ENCODE assay signal across 17 cellular contexts in the genomic region with DNA sequence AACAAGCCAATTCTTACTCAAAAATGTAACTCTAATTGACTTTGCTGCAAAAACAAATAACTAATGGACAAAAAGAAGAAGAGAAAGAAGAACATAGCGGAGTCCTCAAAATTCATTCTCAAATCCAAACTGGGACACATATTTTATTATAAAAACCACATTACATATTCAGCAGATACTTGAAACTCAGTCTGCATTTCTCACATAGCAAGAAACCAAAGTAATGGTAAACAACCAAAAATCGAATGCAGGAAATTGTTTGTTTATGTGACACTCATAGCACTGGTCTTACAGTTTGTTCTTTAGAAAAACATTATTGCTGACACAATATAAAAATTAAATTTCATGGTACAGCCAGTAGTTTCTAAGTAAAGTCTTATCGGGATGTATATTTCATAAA.
A peak's percentile ranks its signal among the peaks of the same experiment; 100 is the strongest.
DNase-seq lines count a peak whose midpoint lies in the region; ATAC-seq and TF ChIP-seq lines count a peak whose summit lies in the region.
"Had no signal": no experiment of that assay in that cellular context is flagged by ENCODE, and none has a peak within 500 bp of the region (broad histone marks: within the 10 kb centered on the region; RNA-seq: fewer than 3 reads in every experiment).

No MANE protein-coding gene starts in this region.

- H2AFZ ChIP-seq in GM23338, result no peak overlapping the region
- 0 out of 2 replicates have a peak overlapping the region, but pooled peaks have one; percentile 27 for H2AFZ ChIP-seq in PC-9

- no peaks in the 10 kb centered on the region for H3K4me1 ChIP-seq in GM23338 (ENCODE audit: insufficient read depth)
- H3K4me1 ChIP-seq in PC-9 (replicated peaks; ENCODE audit: insufficient read depth), result no peaks in the 10 kb centered on the region
- H3K4me1 ChIP-seq in transverse colon, result no peaks in the 10 kb centered on the region
- H3K4me1 ChIP-seq: BLaER1 treated with 17β-estradiol and CSF1 and Interleukin-3, amounts not matched to agents 10 nM and 100 nM had no signal

- no peak for DNase-seq in GM23338 (ENCODE audit: low spot score)
- DNase-seq in PC-9, result no peak
- DNase-seq in dedifferentiated amniotic fluid mesenchymal stem cell (ENCODE audit: extremely low spot score), result peak; percentile 29
- peak; percentile 51 for DNase-seq in fibroblast of peridontal ligament (ENCODE audit: extremely low read depth)
- no peak for DNase-seq in endothelial cell (ENCODE audit: low spot score)
- DNase-seq in inferior parietal cortex (ENCODE audit: extremely low spot score), result no peak
- no peak for DNase-seq in transverse colon
- DNase-seq: Calu3; CD8-positive, alpha-beta T cell; DND-41; EL; GOT3; H7; KBM-7 had no signal

- no peaks in the 10 kb centered on the region for H3K4me1 Mint-ChIP-seq in GM23338
- no peaks in the 10 kb centered on the region for H3K4me1 Mint-ChIP-seq in endothelial cell (ENCODE audit: unreplicated experiment)
- H3K4me1 Mint-ChIP-seq: B cell had no signal

- no peaks in the 10 kb centered on the region for H3K79me2 ChIP-seq in GM23338 (replicated peaks; ENCODE audit: insufficient read depth)
- H3K79me2 ChIP-seq in PC-9 (ENCODE audit: low read depth), result no peaks in the 10 kb centered on the region

- no peaks in the 10 kb centered on the region for H3K36me3 Mint-ChIP-seq in GM23338 (ENCODE audit: low read depth)
- peaks cover 2% of the 10 kb centered on the region for H3K36me3 Mint-ChIP-seq in endothelial cell (ENCODE audit: low read depth, unreplicated experiment)
- H3K36me3 Mint-ChIP-seq: CD8-positive, alpha-beta T cell had no signal

- no peaks in the 10 kb centered on the region for H3K27me3 ChIP-seq in GM23338 (ENCODE audit: insufficient read depth)
- H3K27me3 ChIP-seq in PC-9 (ENCODE audit: insufficient read depth, low read depth), result no peaks in the 10 kb centered on the region
- H3K27me3 ChIP-seq in transverse colon, result no peaks in the 10 kb centered on the region
- H3K27me3 ChIP-seq: BLaER1 treated with 17β-estradiol and CSF1 and Interleukin-3, amounts not matched to agents 10 nM and 100 nM had no signal

- H3F3A ChIP-seq in GM23338 (replicated peaks; ENCODE audit: low read depth) (no peaks in the 10 kb centered on the region), PC-9 (ENCODE audit: insufficient read depth, low read depth) (no peaks in the 10 kb centered on the region)

- POLR2A ChIA-PET in PC-9 (lab: Charles Lee; ENCODE audit: unreplicated experiment), result no interaction called here

- H3K4me3 ChIP-seq in GM23338, result no peak overlapping the region
- H3K4me3 ChIP-seq in PC-9, result no peak overlapping the region
- H3K4me3 ChIP-seq in transverse colon, result no peak overlapping the region
- H3K4me3 ChIP-seq: BLaER1 treated with 17β-estradiol and CSF1 and Interleukin-3, amounts not matched to agents 10 nM and 100 nM had no signal

- TF ChIP-seq POLR2A in transverse colon (IDR thresholded peaks at IDR 0.05), result no peak

- no TSS peak for BruUV-seq in PC-9 (replicated peaks; lab: Mats Ljungman, UMichigan)

- no peak for ATAC-seq in GM23338
- ATAC-seq in GM18861 (IDR thresholded peaks at IDR 0.05; ENCODE audit: unreplicated experiment), result no peak
- ATAC-seq: CD8-positive, alpha-beta T cell had no signal

- H3K9me3 Mint-ChIP-seq in GM23338 (no peaks in the 10 kb centered on the region; the same call in none of the 3 replicates), endothelial cell (ENCODE audit: unreplicated experiment) (no peaks in the 10 kb centered on the region)

- intact Hi-C loops in PC-9 (cut with micrococcal nuclease; ENCODE audit: unreplicated experiment), result no loop called here
- intact Hi-C loops in transverse colon (cut with DNase I; ENCODE audit: low total_unique reads), result no loop called here

- H3K36me3 ChIP-seq in GM23338 (ENCODE audit: insufficient read depth), result no peaks in the 10 kb centered on the region
- no peaks in the 10 kb centered on the region for H3K36me3 ChIP-seq in PC-9 (ENCODE audit: low read depth)
- no peaks in the 10 kb centered on the region for H3K36me3 ChIP-seq in transverse colon
- H3K36me3 ChIP-seq: BLaER1 treated with 17β-estradiol and CSF1 and Interleukin-3, amounts not matched to agents 10 nM and 100 nM had no signal

- TF ChIP-seq EP300 in transverse colon (IDR thresholded peaks at IDR 0.05; ENCODE audit: low read depth), result no peak

- peak overlapping the region; percentile 40; the same call in 1 of the 2 replicates for H3K27ac Mint-ChIP-seq in GM23338
- no peak overlapping the region for H3K27ac Mint-ChIP-seq in endothelial cell (ENCODE audit: unreplicated experiment)
- H3K27ac Mint-ChIP-seq: B cell; CD8-positive, alpha-beta T cell had no signal

- H4K20me1 ChIP-seq in GM23338 (replicated peaks; ENCODE audit: insufficient read depth) (no peaks in the 10 kb centered on the region), PC-9 (ENCODE audit: insufficient read depth) (no peaks in the 10 kb centered on the region)
- H4K20me1 ChIP-seq: BLaER1 treated with 17β-estradiol and CSF1 and Interleukin-3, amounts not matched to agents 10 nM and 100 nM had no signal

- TF ChIP-seq CTCF in GM23338 (conservative IDR thresholded peaks at IDR 0.05; ENCODE audit: low read depth in 2 of 2) (no peak), PC-9 (conservative IDR thresholded peaks at IDR 0.05) (no peak), endothelial cell (IDR thresholded peaks at IDR 0.05; ENCODE audit: unreplicated experiment) (no peak), transverse colon (IDR thresholded peaks at IDR 0.05) (no peak)

- WGBS in transverse colon (ENCODE audit: low coverage in 1 of 2), 2 donors, result 70 to 77% methylated on average over 3 of the region's 3 CpGs

- CTCF ChIA-PET in PC-9 (lab: Charles Lee), result no interaction called here

- H3K9me2 ChIP-seq in GM23338 (ENCODE audit: insufficient read depth) (no peaks in the 10 kb centered on the region), PC-9 (ENCODE audit: insufficient read depth) (no peaks in the 10 kb centered on the region)

- H3K4me2 ChIP-seq in GM23338, result no peak overlapping the region
- no peak overlapping the region for H3K4me2 ChIP-seq in PC-9
- H3K4me2 ChIP-seq: BLaER1 treated with 17β-estradiol and CSF1 and Interleukin-3, amounts not matched to agents 10 nM and 100 nM had no signal

- H3K27me3 Mint-ChIP-seq in GM23338 (ENCODE audit: insufficient read depth, low read depth, poor library complexity) (no peaks in the 10 kb centered on the region), endothelial cell (ENCODE audit: unreplicated experiment) (no peaks in the 10 kb centered on the region)
- H3K27me3 Mint-ChIP-seq: B cell had no signal

- in situ Hi-C loops in transverse colon (cut with MboI; ENCODE audit: low pct_ligation_motif_present in 1 of 4, low pct_unique_long_range_greater_than_20kb in 1 of 4, low sequenced_read_pairs in 3 of 4), result no loop called here

- H3K27ac ChIP-seq in GM23338 (ENCODE audit: low read depth) (no peak overlapping the region), PC-9 (no peak overlapping the region), transverse colon (no peak overlapping the region)
- H3K27ac ChIP-seq: BLaER1 treated with 17β-estradiol and CSF1 and Interleukin-3, amounts not matched to agents 10 nM and 100 nM had no signal

- no peak overlapping the region for H3K4me3 Mint-ChIP-seq in GM23338
- no peak overlapping the region for H3K4me3 Mint-ChIP-seq in endothelial cell (ENCODE audit: unreplicated experiment)
- H3K4me3 Mint-ChIP-seq: B cell; CD8-positive, alpha-beta T cell had no signal

- no peaks in the 10 kb centered on the region for H3K9me3 ChIP-seq in PC-9 (ENCODE audit: insufficient read depth, low read depth)
- H3K9me3 ChIP-seq in transverse colon, result peaks cover 0 to 7% of the 10 kb centered on the region in 2 donors

TF ChIP-seq in GM23338, 12 proteins besides CTCF, POLR2A, EP300 and RAD21 (continues in another document):
- no peak for TF ChIP-seq JUNB (IDR thresholded peaks at IDR 0.05; ENCODE audit: unreplicated experiment)

Comparison
In these comparisons a context has a peak if more than half of its experiments do, and no peak if none do; other contexts are left out.
1. DNase-seq: peak in dedifferentiated amniotic fluid mesenchymal stem cell (single experiment) and fibroblast of peridontal ligament (single experiment); none in GM23338 (single experiment), PC-9 (0 of 2), endothelial cell (single experiment), inferior parietal cortex (single experiment) and transverse colon (single experiment).